1 cellular context compared by ENCODE assay signal in genomic region chr1:35188578-35189392, GRCh38.
TF ChIP-seq lines count a peak whose summit lies in the region.

No MANE protein-coding gene starts in this region.

TF ChIP-seq in GM12878, 131 proteins besides CTCF, POLR2A, EP300 and RAD21:
- TF ChIP-seq POLR2AphosphoS5 (IDR thresholded peaks at IDR 0.05; ENCODE audit: low read length) (peak; percentile 59), SREBF1 (IDR thresholded peaks at IDR 0.05; ENCODE audit: low read length) (no peak), MLLT1 (IDR thresholded peaks at IDR 0.05) (peak; percentile 76), CUX1 (IDR thresholded peaks at IDR 0.05; ENCODE audit: insufficient replicate concordance, low read depth, low read length) (no peak), PRDM15 (CRISPR knock-in tag; IDR thresholded peaks at IDR 0.05) (no peak), ZBED1 (IDR thresholded peaks at IDR 0.05; ENCODE audit: borderline replicate concordance) (0 out of 2 replicates have a peak, but pooled peaks have one; percentile 46)
TF ChIP-seq in GM12878: peak in this region for 3.
